ENCODE assay signal across 8 cellular contexts in genomic region chr1:220086261-220086686, GRCh38. TPM values are rescaled to one million over a fixed set of nuclear protein-coding genes. Genes with fewer than 3 reads are reported as not detected.
DNase-seq lines count a peak whose midpoint lies in the region; ATAC-seq, FAIRE-seq and TF ChIP-seq lines count a peak whose summit lies in the region.
"Not testable (repeated sequence)": the region's sequence is repeated elsewhere in the genome, so short reads cannot be mapped to it uniquely, and the experiment has no call there.

No MANE protein-coding gene starts in this region.

- H2AK5ac ChIP-seq in H1 (ENCODE audit: low read depth, low read length) = not testable (repeated sequence)

- not testable (repeated sequence) for H2AFZ ChIP-seq in OCI-LY3 (ENCODE audit: low read depth, low read length); H1 (ENCODE audit: low read length)

- TF ChIP-seq EP300 in H1 (IDR thresholded peaks at IDR 0.05; ENCODE audit: borderline replicate concordance in 1 of 2, low read depth in 2 of 2, low read length in 2 of 2) = not testable (repeated sequence)

- not testable (repeated sequence) for H3K36me3 ChIP-seq in OCI-LY3 (replicated peaks; ENCODE audit: low read depth, low read length); H1 (ENCODE audit: control insufficient read depth in 2 of 4, insufficient read depth in 4 of 4, low read length in 3 of 4)

- H3K56ac ChIP-seq in H1 (replicated peaks; ENCODE audit: insufficient read length, low read depth, low read length) = not testable (repeated sequence)

- not testable (repeated sequence) for H3K27ac ChIP-seq in OCI-LY3 (ENCODE audit: low read length); H1 (ENCODE audit: low read depth, low read length)

- H3K9me3 ChIP-seq in OCI-LY3 (ENCODE audit: insufficient read depth, low read length); H1 (ENCODE audit: insufficient read depth in 2 of 2, low read depth in 1 of 2, low read length in 1 of 2): not testable (repeated sequence)

- not testable (repeated sequence) for H3K79me1 ChIP-seq in H1 (ENCODE audit: low read depth, low read length)

- ATAC-seq in GM18907 (IDR thresholded peaks at IDR 0.05; ENCODE audit: unreplicated experiment) (peak; percentile 58), GM21515 (IDR thresholded peaks at IDR 0.05; ENCODE audit: unreplicated experiment) (peak; percentile 41), HG02798 (IDR thresholded peaks at IDR 0.05; ENCODE audit: poor library complexity, unreplicated experiment) (peak; percentile 50), HG03378 (IDR thresholded peaks at IDR 0.05; ENCODE audit: unreplicated experiment) (peak; percentile 53)
- ATAC-seq in stimulated activated memory B cell treated with anti-CD40 and anti-IgM and Interleukin-4, amounts not matched to agents 10 μg/mL and 1 μg/mL and 100 μg/mL, for 72 hours = peak; percentile 78

- TF ChIP-seq POLR2A in H1 (IDR thresholded peaks at IDR 0.05; ENCODE audit: control extremely low read depth in 1 of 2, low read depth in 2 of 2, low read length in 2 of 2) = not testable (repeated sequence)

- 76% methylated on average over 15 of the region's 15 CpGs; no CpG with 5 or more reads in 1 of the 2 experiments for WGBS in H1 (ENCODE audit: extremely low coverage in 1 of 2, insufficient coverage in 1 of 2, insufficient read length in 1 of 2, insufficient replicate concordance in 2 of 2, low coverage in 1 of 2, low lambda C conversion rate in 2 of 2, missing lambda C conversion rate in 1 of 2), 2 experiments

- H2BK5ac ChIP-seq in H1 (ENCODE audit: low read depth, low read length) = not testable (repeated sequence)

- POLR2A ChIA-PET in H1 (lab: Charles Lee; ENCODE audit: partially characterized antibody) = not testable (repeated sequence)

- H4K91ac ChIP-seq in H1 (replicated peaks; ENCODE audit: insufficient read length, low read length) = not testable (repeated sequence)

- H3K9ac ChIP-seq in OCI-LY3 (ENCODE audit: low read length); H1 (replicated peaks in 1 of 4; ENCODE audit: extremely low read depth in 1 of 4, low read depth in 3 of 4, low read length in 3 of 4): not testable (repeated sequence)

- H3K27me3 ChIP-seq in OCI-LY3 (ENCODE audit: low read depth, low read length); H1 (replicated peaks in 1 of 4; ENCODE audit: control insufficient read depth in 3 of 4, extremely low read depth in 1 of 4, insufficient read depth in 3 of 4, low read length in 3 of 4): not testable (repeated sequence)

- not testable (repeated sequence) for H3K4ac ChIP-seq in H1 (replicated peaks; ENCODE audit: insufficient read length, low read depth, low read length)

- H4K20me1 ChIP-seq in OCI-LY3 (ENCODE audit: insufficient read depth, low read length); H1 (replicated peaks in 1 of 2; ENCODE audit: control insufficient read depth in 1 of 2, insufficient read depth in 2 of 2, low read length in 2 of 2): not testable (repeated sequence)

- not testable (repeated sequence) for H4K5ac ChIP-seq in H1 (ENCODE audit: insufficient read length, low read depth, low read length)

- H3K9me3 Mint-ChIP-seq in stimulated activated memory B cell treated with anti-CD40 and anti-IgM and Interleukin-4, amounts not matched to agents 10 μg/mL and 1 μg/mL and 100 μg/mL, for 72 hours = not testable (repeated sequence)

- H3K4me2 ChIP-seq in OCI-LY3 (ENCODE audit: low read length); H1 (ENCODE audit: insufficient read depth in 1 of 2, low read depth in 2 of 2, low read length in 2 of 2): not testable (repeated sequence)

- H4K8ac ChIP-seq in H1 (ENCODE audit: extremely low read depth, insufficient read depth, low read length) = not testable (repeated sequence)

- TF ChIP-seq CTCF in GM10266 (IDR thresholded peaks at IDR 0.05; ENCODE audit: control insufficient read depth, insufficient read depth, low read depth, missing control alignments) = peak; percentile 64
- peak; percentile 22; the same call in 1 of the 2 replicates for TF ChIP-seq CTCF in OCI-LY3 (IDR thresholded peaks at IDR 0.05; ENCODE audit: low read depth, low read length)
- peak; percentile 46 to 66 (median 56) for TF ChIP-seq CTCF in H1 (IDR thresholded peaks at IDR 0.05; ENCODE audit: control extremely low read depth in 1 of 3, insufficient read depth in 1 of 3, low read depth in 1 of 3, low read length in 3 of 3)

- not testable (repeated sequence) for H3K14ac ChIP-seq in H1 (ENCODE audit: insufficient read length)

- H3K27ac Mint-ChIP-seq in stimulated activated memory B cell treated with anti-CD40 and anti-IgM and Interleukin-4, amounts not matched to agents 10 μg/mL and 1 μg/mL and 100 μg/mL, for 72 hours = peak overlapping the region; percentile 57

- not testable (repeated sequence) for H2BK15ac ChIP-seq in H1 (ENCODE audit: low read length)

- H2BK120ac ChIP-seq in H1 (replicated peaks; ENCODE audit: low read depth, low read length) = not testable (repeated sequence)

- not testable (repeated sequence) for H3K27me3 Mint-ChIP-seq in stimulated activated memory B cell treated with anti-CD40 and anti-IgM and Interleukin-4, amounts not matched to agents 10 μg/mL and 1 μg/mL and 100 μg/mL, for 72 hours

- H3K23ac ChIP-seq in H1 (ENCODE audit: insufficient read length) = not testable (repeated sequence)

- not testable (repeated sequence) for H2BK20ac ChIP-seq in H1 (ENCODE audit: low read length)

- H3K36me3 Mint-ChIP-seq in stimulated activated memory B cell treated with anti-CD40 and anti-IgM and Interleukin-4, amounts not matched to agents 10 μg/mL and 1 μg/mL and 100 μg/mL, for 72 hours = peaks cover 15% of the 10 kb centered on the region

- H3K23me2 ChIP-seq in H1 (ENCODE audit: low read depth, low read length) = not testable (repeated sequence)

- H3K18ac ChIP-seq in H1 (ENCODE audit: extremely low read depth, low read length) = not testable (repeated sequence)

- H2BK12ac ChIP-seq in H1 (ENCODE audit: low read depth, low read length) = not testable (repeated sequence)

- not testable (repeated sequence) for FAIRE-seq in H1 (lab: Jason Lieb, UNC)

- peak; percentile 27 to 44; a peak in 3 of 4 replicates for TF ChIP-seq RAD21 in H1 (IDR thresholded peaks at IDR 0.05 in 1 of 2, conservative IDR thresholded peaks at IDR 0.05 in 1 of 2; ENCODE audit: low read depth in 2 of 2, low read length in 2 of 2)

- not testable (repeated sequence) for H3K4me1 ChIP-seq in OCI-LY3 (ENCODE audit: low read length); H1 (replicated peaks in 1 of 4; ENCODE audit: control insufficient read depth in 3 of 4, insufficient read depth in 4 of 4, low read length in 3 of 4)

- not testable (repeated sequence) for H3K4me3 ChIP-seq in OCI-LY3 (ENCODE audit: low read length); H1 (ENCODE audit: extremely low read depth in 1 of 4, insufficient read depth in 2 of 4, low read depth in 3 of 4, low read length in 4 of 4)

- H3K4me3 Mint-ChIP-seq in stimulated activated memory B cell treated with anti-CD40 and anti-IgM and Interleukin-4, amounts not matched to agents 10 μg/mL and 1 μg/mL and 100 μg/mL, for 72 hours = peak overlapping the region; percentile 31

- CTCF ChIA-PET in H1 (lab: Charles Lee; ENCODE audit: partially characterized antibody) = interaction anchor here (0.7 to 3.9 kb wide), 14 partner anchors 11 to 247 kb away, joined by 3 to 12 read pairs (median 5); no protein-coding TSS in a partner anchor

- not testable (repeated sequence) for DNase-seq in GM10266 (ENCODE audit: extremely low spot score)
- DNase-seq in H1 (ENCODE audit: low read depth in 1 of 2, low spot score in 2 of 2) = peak in 1 of 2 experiments; percentile 51

- H3K4me1 Mint-ChIP-seq in stimulated activated memory B cell treated with anti-CD40 and anti-IgM and Interleukin-4, amounts not matched to agents 10 μg/mL and 1 μg/mL and 100 μg/mL, for 72 hours = peaks cover 18% of the 10 kb centered on the region

- H3K79me2 ChIP-seq in OCI-LY3 (ENCODE audit: low read length); H1 (ENCODE audit: control insufficient read depth in 1 of 2, insufficient read depth in 2 of 2, low read length in 2 of 2): not testable (repeated sequence)

RNA-seq across cellular contexts. Expression of gene BPNT1, which starts 3.3 kb away (rescaled TPM):
- 15.2 and 16.3 TPM in 2 replicates for total RNA-seq in H1 (2021; fragmentation: NEBNext Ultra II Directional; extraction: Animal tissue kit (Norgen Biotek cat#: 25700))
- 13.0 and 13.2 TPM in 2 replicates for polyA plus RNA-seq in H1 (2011; rRNA removed)
- polyA plus RNA-seq in H1 (2011; cell fraction: cytosol; rRNA removed) = 16.4 TPM
- 8.5 TPM for polyA plus RNA-seq in H1 (2011; cell fraction: nucleus; rRNA removed)
- 14.4 to 23.8 TPM (median 18.0 TPM) in 4 replicates for polyA plus RNA-seq in H1 (2012, experiment 1 of 2)
- polyA plus RNA-seq in H1 (2012, experiment 2 of 2) = 3.5 TPM
- polyA plus RNA-seq in H1 (2013, experiment 1 of 2) = 9.9 TPM
- polyA plus RNA-seq in H1 (2013, experiment 2 of 2) = 10.8 TPM
- polyA minus RNA-seq in H1 (2011; rRNA and poly(A)+ RNA removed) = 60.0 and 70.0 TPM in 2 replicates
- polyA minus RNA-seq in H1 (2011; cell fraction: cytosol; rRNA and poly(A)+ RNA removed) = 9.3 TPM
- 15.6 TPM for polyA minus RNA-seq in H1 (2011; cell fraction: nucleus; rRNA and poly(A)+ RNA removed)

RNA-seq across cellular contexts. Expression of gene IARS2, which starts 7.7 kb away (rescaled TPM):
- 69.1 and 69.8 TPM in 2 replicates for total RNA-seq in H1 (2021; fragmentation: NEBNext Ultra II Directional; extraction: Animal tissue kit (Norgen Biotek cat#: 25700))
- polyA plus RNA-seq in H1 (2011; rRNA removed) = 12.4 and 15.0 TPM in 2 replicates
- polyA plus RNA-seq in H1 (2011; cell fraction: cytosol; rRNA removed) = 18.4 TPM
- 24.1 TPM for polyA plus RNA-seq in H1 (2011; cell fraction: nucleus; rRNA removed)
- polyA plus RNA-seq in H1 (2012, experiment 1 of 2) = 46.2 to 69.4 TPM (median 56.1 TPM) in 4 replicates
- polyA plus RNA-seq in H1 (2012, experiment 2 of 2) = 5.8 TPM
- polyA plus RNA-seq in H1 (2013, experiment 1 of 2) = 65.5 TPM
- 66.1 TPM for polyA plus RNA-seq in H1 (2013, experiment 2 of 2)
- polyA minus RNA-seq in H1 (2011; rRNA and poly(A)+ RNA removed) = 29.1 and 36.7 TPM in 2 replicates
- polyA minus RNA-seq in H1 (2011; cell fraction: cytosol; rRNA and poly(A)+ RNA removed) = 19.0 TPM
- polyA minus RNA-seq in H1 (2011; cell fraction: nucleus; rRNA and poly(A)+ RNA removed) = 33.7 TPM

RNA-seq across cellular contexts. Expression of gene EPRS1, which starts 40.0 kb away (rescaled TPM):
- 169 and 171 TPM in 2 replicates for total RNA-seq in H1 (2021; fragmentation: NEBNext Ultra II Directional; extraction: Animal tissue kit (Norgen Biotek cat#: 25700))
- 21.0 and 38.4 TPM in 2 replicates for polyA plus RNA-seq in H1 (2011; rRNA removed)
- 43.8 TPM for polyA plus RNA-seq in H1 (2011; cell fraction: cytosol; rRNA removed)
- polyA plus RNA-seq in H1 (2011; cell fraction: nucleus; rRNA removed) = 56.7 TPM
- 104 to 172 TPM (median 128 TPM) in 4 replicates for polyA plus RNA-seq in H1 (2012, experiment 1 of 2)
- 4.6 TPM for polyA plus RNA-seq in H1 (2012, experiment 2 of 2)
- 77.3 TPM for polyA plus RNA-seq in H1 (2013, experiment 1 of 2)
- 76.4 TPM for polyA plus RNA-seq in H1 (2013, experiment 2 of 2)
- polyA minus RNA-seq in H1 (2011; rRNA and poly(A)+ RNA removed) = 99.1 and 116 TPM in 2 replicates
- polyA minus RNA-seq in H1 (2011; cell fraction: cytosol; rRNA and poly(A)+ RNA removed) = 74.1 TPM
- polyA minus RNA-seq in H1 (2011; cell fraction: nucleus; rRNA and poly(A)+ RNA removed) = 54.4 TPM
